Comparison of ENCODE assay signal across 1 cellular context in genomic region chr18:70442933-70443332, GRCh38.
TF ChIP-seq lines count a peak whose summit lies in the region.

No MANE protein-coding gene starts in this region.

TF ChIP-seq in GM23338, 12 proteins besides CTCF, POLR2A, EP300 and RAD21 (continued from another document):
- TF ChIP-seq, protein P1, sequence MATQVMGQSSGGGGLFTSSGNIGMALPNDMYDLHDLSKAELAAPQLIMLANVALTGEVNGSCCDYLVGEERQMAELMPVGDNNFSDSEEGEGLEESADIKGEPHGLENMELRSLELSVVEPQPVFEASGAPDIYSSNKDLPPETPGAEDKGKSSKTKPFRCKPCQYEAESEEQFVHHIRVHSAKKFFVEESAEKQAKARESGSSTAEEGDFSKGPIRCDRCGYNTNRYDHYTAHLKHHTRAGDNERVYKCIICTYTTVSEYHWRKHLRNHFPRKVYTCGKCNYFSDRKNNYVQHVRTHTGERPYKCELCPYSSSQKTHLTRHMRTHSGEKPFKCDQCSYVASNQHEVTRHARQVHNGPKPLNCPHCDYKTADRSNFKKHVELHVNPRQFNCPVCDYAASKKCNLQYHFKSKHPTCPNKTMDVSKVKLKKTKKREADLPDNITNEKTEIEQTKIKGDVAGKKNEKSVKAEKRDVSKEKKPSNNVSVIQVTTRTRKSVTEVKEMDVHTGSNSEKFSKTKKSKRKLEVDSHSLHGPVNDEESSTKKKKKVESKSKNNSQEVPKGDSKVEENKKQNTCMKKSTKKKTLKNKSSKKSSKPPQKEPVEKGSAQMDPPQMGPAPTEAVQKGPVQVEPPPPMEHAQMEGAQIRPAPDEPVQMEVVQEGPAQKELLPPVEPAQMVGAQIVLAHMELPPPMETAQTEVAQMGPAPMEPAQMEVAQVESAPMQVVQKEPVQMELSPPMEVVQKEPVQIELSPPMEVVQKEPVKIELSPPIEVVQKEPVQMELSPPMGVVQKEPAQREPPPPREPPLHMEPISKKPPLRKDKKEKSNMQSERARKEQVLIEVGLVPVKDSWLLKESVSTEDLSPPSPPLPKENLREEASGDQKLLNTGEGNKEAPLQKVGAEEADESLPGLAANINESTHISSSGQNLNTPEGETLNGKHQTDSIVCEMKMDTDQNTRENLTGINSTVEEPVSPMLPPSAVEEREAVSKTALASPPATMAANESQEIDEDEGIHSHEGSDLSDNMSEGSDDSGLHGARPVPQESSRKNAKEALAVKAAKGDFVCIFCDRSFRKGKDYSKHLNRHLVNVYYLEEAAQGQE (IDR thresholded peaks at IDR 0.05; ENCODE audit: unreplicated experiment), result no peak
- no peak for TF ChIP-seq ETS1 (IDR thresholded peaks at IDR 0.05)
- no peak for TF ChIP-seq EZH2 (IDR thresholded peaks at IDR 0.05; ENCODE audit: low read depth, unreplicated experiment)
- TF ChIP-seq ZNF331 (CRISPR knock-in tag; IDR thresholded peaks at IDR 0.05; ENCODE audit: low read depth), result no peak
- no peak for TF ChIP-seq ZNF114 (CRISPR knock-in tag; IDR thresholded peaks at IDR 0.05)
- TF ChIP-seq NANOG (IDR thresholded peaks at IDR 0.05; ENCODE audit: borderline replicate concordance), result no peak
- TF ChIP-seq EZH2phosphoT487 (IDR thresholded peaks at IDR 0.05; ENCODE audit: unreplicated experiment), result no peak
- no peak for TF ChIP-seq JUNB (IDR thresholded peaks at IDR 0.05; ENCODE audit: unreplicated experiment)
- TF ChIP-seq, protein P2, sequence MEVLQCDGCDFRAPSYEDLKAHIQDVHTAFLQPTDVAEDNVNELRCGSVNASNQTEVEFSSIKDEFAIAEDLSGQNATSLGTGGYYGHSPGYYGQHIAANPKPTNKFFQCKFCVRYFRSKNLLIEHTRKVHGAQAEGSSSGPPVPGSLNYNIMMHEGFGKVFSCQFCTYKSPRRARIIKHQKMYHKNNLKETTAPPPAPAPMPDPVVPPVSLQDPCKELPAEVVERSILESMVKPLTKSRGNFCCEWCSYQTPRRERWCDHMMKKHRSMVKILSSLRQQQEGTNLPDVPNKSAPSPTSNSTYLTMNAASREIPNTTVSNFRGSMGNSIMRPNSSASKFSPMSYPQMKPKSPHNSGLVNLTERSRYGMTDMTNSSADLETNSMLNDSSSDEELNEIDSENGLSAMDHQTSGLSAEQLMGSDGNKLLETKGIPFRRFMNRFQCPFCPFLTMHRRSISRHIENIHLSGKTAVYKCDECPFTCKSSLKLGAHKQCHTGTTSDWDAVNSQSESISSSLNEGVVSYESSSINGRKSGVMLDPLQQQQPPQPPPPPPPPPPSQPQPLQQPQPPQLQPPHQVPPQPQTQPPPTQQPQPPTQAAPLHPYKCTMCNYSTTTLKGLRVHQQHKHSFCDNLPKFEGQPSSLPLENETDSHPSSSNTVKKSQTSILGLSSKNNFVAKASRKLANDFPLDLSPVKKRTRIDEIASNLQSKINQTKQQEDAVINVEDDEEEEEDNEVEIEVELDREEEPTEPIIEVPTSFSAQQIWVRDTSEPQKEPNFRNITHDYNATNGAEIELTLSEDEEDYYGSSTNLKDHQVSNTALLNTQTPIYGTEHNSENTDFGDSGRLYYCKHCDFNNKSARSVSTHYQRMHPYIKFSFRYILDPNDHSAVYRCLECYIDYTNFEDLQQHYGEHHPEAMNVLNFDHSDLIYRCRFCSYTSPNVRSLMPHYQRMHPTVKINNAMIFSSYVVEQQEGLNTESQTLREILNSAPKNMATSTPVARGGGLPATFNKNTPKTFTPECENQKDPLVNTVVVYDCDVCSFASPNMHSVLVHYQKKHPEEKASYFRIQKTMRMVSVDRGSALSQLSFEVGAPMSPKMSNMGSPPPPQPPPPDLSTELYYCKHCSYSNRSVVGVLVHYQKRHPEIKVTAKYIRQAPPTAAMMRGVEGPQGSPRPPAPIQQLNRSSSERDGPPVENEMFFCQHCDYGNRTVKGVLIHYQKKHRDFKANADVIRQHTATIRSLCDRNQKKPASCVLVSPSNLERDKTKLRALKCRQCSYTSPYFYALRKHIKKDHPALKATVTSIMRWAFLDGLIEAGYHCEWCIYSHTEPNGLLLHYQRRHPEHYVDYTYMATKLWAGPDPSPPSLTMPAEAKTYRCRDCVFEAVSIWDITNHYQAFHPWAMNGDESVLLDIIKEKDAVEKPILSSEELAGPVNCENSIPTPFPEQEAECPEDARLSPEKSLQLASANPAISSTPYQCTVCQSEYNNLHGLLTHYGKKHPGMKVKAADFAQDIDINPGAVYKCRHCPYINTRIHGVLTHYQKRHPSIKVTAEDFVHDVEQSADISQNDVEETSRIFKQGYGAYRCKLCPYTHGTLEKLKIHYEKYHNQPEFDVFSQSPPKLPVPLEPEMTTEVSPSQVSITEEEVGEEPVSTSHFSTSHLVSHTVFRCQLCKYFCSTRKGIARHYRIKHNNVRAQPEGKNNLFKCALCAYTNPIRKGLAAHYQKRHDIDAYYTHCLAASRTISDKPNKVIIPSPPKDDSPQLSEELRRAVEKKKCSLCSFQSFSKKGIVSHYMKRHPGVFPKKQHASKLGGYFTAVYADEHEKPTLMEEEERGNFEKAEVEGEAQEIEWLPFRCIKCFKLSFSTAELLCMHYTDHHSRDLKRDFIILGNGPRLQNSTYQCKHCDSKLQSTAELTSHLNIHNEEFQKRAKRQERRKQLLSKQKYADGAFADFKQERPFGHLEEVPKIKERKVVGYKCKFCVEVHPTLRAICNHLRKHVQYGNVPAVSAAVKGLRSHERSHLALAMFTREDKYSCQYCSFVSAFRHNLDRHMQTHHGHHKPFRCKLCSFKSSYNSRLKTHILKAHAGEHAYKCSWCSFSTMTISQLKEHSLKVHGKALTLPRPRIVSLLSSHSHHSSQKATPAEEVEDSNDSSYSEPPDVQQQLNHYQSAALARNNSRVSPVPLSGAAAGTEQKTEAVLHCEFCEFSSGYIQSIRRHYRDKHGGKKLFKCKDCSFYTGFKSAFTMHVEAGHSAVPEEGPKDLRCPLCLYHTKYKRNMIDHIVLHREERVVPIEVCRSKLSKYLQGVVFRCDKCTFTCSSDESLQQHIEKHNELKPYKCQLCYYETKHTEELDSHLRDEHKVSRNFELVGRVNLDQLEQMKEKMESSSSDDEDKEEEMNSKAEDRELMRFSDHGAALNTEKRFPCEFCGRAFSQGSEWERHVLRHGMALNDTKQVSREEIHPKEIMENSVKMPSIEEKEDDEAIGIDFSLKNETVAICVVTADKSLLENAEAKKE (CRISPR knock-in tag; IDR thresholded peaks at IDR 0.05), result no peak
- no peak for TF ChIP-seq CREB1 (CRISPR knock-in tag; IDR thresholded peaks at IDR 0.05; ENCODE audit: low read depth)
- no peak for TF ChIP-seq POLR2AphosphoS5 (IDR thresholded peaks at IDR 0.05; ENCODE audit: low read depth)
TF ChIP-seq in GM23338: peak in this region for 0.
